Comparison of ENCODE assay signal across 1 cellular context in the genomic region with DNA sequence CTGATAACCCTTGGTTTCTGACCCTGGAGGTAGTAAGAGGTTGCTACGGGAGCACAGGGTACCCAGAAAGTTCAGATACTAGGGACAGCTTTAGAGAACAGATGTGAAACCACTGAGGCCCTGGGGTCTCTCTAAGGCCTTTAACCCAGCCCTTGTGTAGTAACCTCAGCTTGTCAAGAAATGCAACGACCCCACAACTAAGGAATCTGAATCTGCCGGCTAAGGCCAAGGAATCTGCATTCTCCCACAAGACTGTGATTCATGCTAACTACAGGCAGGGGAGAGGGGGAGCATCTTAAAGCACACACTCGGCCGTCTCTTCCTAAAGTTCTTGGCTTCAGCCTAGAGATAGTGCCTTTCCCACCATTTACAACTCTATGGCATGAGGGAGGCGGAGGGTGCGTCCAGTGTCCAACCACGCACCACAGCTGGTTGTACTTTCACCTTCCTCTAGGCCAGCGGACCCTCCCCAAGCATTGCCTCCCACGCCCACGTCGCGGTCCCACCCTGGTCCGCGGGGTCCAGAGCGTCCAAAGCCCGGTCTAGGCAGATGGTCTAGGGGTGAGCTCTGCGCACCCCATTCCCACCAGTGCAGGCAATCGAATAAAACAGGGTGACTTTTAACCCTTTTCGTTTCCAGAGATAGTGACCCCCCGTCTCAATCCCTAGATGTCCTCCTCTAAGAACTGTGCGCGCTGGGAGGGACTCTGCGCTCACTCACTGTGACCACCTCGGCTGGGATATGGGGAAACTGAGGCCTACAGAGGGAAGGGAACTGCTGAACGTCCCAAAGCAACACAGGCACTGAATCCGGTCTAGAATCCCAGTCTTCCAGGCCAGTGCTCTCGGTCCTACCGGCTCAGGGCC.
TF ChIP-seq lines count a peak whose summit lies in the region.

No MANE protein-coding gene starts in this region.

TF ChIP-seq in GM12878, 131 proteins besides CTCF, POLR2A, EP300 and RAD21 (continued from another document):
- TF ChIP-seq IRF5 (IDR thresholded peaks at IDR 0.05; ENCODE audit: borderline replicate concordance) (no peak), SMAD5 (IDR thresholded peaks at IDR 0.05; ENCODE audit: low read depth) (no peak), EZH2 (IDR thresholded peaks at IDR 0.05; ENCODE audit: borderline replicate concordance, control insufficient read depth, low read depth, low read length) (no peak), CHD2 (IDR thresholded peaks at IDR 0.05; ENCODE audit: borderline replicate concordance, low read depth, low read length) (no peak), KLF5 (IDR thresholded peaks at IDR 0.05; ENCODE audit: partially characterized antibody) (no peak), CUX1 (IDR thresholded peaks at IDR 0.05; ENCODE audit: insufficient replicate concordance, low read depth, low read length) (no peak), ZBTB33 (IDR thresholded peaks at IDR 0.05) (no peak), RELA (IDR thresholded peaks at IDR 0.05; ENCODE audit: borderline replicate concordance, partially characterized antibody) (no peak)
